Comparison of ENCODE assay signal across 8 cellular contexts in the genomic region with DNA sequence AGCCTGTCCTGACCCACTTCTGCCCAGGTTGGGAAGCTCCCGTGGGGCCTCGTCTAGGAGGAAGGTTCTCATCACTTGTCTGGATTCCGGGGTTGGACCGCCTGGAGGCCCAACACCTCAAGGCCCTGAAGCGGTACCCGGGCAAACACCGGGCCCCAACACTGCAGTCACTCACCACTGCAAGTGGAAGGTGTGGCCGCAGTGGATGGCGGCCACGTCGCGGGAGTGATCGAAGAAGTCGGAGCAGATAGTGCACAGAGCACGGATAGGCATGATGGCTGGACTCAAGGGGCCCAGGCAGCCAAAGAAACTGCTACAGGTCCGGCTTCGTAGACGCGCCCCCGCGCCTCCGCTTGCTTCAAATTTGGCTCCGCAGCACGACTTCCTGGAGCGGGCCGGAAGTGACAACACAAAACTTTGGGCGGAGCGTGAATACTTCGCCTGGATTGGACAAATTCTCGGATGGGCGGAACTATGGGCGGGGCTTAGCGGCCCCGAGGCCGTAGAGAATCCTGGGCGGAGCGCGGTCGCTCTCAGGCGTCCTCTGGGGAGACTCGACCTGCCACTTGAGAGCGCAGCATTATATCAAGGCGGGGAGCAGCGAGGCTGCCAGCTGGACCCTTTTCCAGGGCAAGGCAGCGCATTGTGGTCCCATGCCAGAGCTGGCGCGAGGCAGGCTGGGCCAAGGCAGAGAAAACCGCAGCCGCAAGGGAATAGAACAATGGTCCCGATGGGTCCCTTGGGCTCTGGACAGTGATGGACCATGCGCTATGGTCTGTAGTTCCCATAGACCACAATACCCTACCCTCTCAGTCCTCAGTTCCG. TPM values are rescaled to one million over a fixed set of nuclear protein-coding genes. Genes with fewer than 3 reads are reported as not detected.
DNase-seq lines count a peak whose midpoint lies in the region; ATAC-seq and TF ChIP-seq lines count a peak whose summit lies in the region.

A gene with protein sequence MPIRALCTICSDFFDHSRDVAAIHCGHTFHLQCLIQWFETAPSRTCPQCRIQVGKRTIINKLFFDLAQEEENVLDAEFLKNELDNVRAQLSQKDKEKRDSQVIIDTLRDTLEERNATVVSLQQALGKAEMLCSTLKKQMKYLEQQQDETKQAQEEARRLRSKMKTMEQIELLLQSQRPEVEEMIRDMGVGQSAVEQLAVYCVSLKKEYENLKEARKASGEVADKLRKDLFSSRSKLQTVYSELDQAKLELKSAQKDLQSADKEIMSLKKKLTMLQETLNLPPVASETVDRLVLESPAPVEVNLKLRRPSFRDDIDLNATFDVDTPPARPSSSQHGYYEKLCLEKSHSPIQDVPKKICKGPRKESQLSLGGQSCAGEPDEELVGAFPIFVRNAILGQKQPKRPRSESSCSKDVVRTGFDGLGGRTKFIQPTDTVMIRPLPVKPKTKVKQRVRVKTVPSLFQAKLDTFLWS (minus strand): TSS at position 384 of the 825 bp plus-strand sequence. CDS start 111 bp downstream, at position 273.

- H3K79me2 ChIP-seq in osteoblast (ENCODE audit: insufficient read depth, low read length) = peaks cover 15% of the 10 kb centered on the region

- H4K20me1 ChIP-seq in osteoblast (ENCODE audit: insufficient read depth, low read length) = no peaks in the 10 kb centered on the region

- H2AFZ ChIP-seq in osteoblast (ENCODE audit: low read length) = peak within 1 kb of the TSS; percentile 97

- no peaks in the 10 kb centered on the region for H3K36me3 ChIP-seq in osteoblast (ENCODE audit: insufficient read depth, low read length)
- H3K36me3 ChIP-seq in thoracic aorta = no peaks in the 10 kb centered on the region

- peaks cover 11% of the 10 kb centered on the region for H3K4me1 ChIP-seq in osteoblast (ENCODE audit: insufficient read depth, low read length)
- H3K4me1 ChIP-seq in thoracic aorta (ENCODE audit: control insufficient read depth in 1 of 2, low read depth in 2 of 2) = peaks cover 5 to 13% of the 10 kb centered on the region in 2 donors

- H3K4me2 ChIP-seq in osteoblast (ENCODE audit: insufficient read depth, low read length) = peak within 1 kb of the TSS; percentile 95

- peaks cover 2% of the 10 kb centered on the region for H3K27me3 Mint-ChIP-seq in glutamatergic neuron (ENCODE audit: unreplicated experiment)

- peak; percentile 93 for ATAC-seq in HG02610 (IDR thresholded peaks at IDR 0.05; ENCODE audit: unreplicated experiment)
- ATAC-seq in activated naive CD4-positive, alpha-beta T cell treated with anti-CD3 and anti-CD28 coated beads, Interleukin-2, amount 50 U/mL, for 72 hours = peak; percentile 99
- ATAC-seq in thoracic aorta (ENCODE audit: insufficient number of reproducible peaks, low FRiP score, low read depth) = peak; percentile 98

- H3K4me3 ChIP-seq in osteoblast (ENCODE audit: insufficient read depth, low read length) (peak within 1 kb of the TSS; percentile 80), thoracic aorta (peak within 1 kb of the TSS; percentile 79)

- H3K27ac Mint-ChIP-seq in activated naive CD4-positive, alpha-beta T cell treated with anti-CD3 and anti-CD28 coated beads, Interleukin-2, amount 50 U/mL, for 72 hours = peak within 1 kb of the TSS; percentile 94 to 96
- H3K27ac Mint-ChIP-seq in glutamatergic neuron (ENCODE audit: unreplicated experiment) = peak within 1 kb of the TSS; percentile 93

- peaks cover 0 to 9% of the 10 kb centered on the region in 2 donors for H3K36me3 Mint-ChIP-seq in activated naive CD4-positive, alpha-beta T cell treated with anti-CD3 and anti-CD28 coated beads, Interleukin-2, amount 50 U/mL, for 72 hours
- peaks cover 5% of the 10 kb centered on the region for H3K36me3 Mint-ChIP-seq in glutamatergic neuron (ENCODE audit: unreplicated experiment)

- H3K9me3 ChIP-seq in osteoblast (ENCODE audit: low read depth, low read length) (no peaks in the 10 kb centered on the region), thoracic aorta (no peaks in the 10 kb centered on the region)

- TF ChIP-seq CTCF in GM10266 (IDR thresholded peaks at IDR 0.05; ENCODE audit: control insufficient read depth, insufficient read depth, low read depth, missing control alignments) = no peak
- TF ChIP-seq CTCF in glutamatergic neuron (IDR thresholded peaks at IDR 0.05; ENCODE audit: partially characterized antibody, unreplicated experiment) = no peak
- no peak for TF ChIP-seq CTCF in osteoblast (IDR thresholded peaks at IDR 0.05; ENCODE audit: extremely low read depth, low read depth, low read length)
- TF ChIP-seq CTCF in thoracic aorta (IDR thresholded peaks at IDR 0.05) = no peak

- peaks cover 7% of the 10 kb centered on the region for H3K4me1 Mint-ChIP-seq in glutamatergic neuron (ENCODE audit: low read depth, unreplicated experiment)

- DNase-seq in GM10266 (ENCODE audit: extremely low spot score) = peak; percentile 98
- peak; percentile 93 for DNase-seq in NCI-H1092 (lab: John Stamatoyannopoulos, UW)
- DNase-seq in SKM-1 (lab: John Stamatoyannopoulos, UW; ENCODE audit: unreplicated experiment) = peak; percentile 89
- peak; percentile 94 to 97 for DNase-seq in activated naive CD4-positive, alpha-beta T cell treated with anti-CD3 and anti-CD28 coated beads, Interleukin-2, amount 50 U/mL, for 72 hours (ENCODE audit: low spot score in 2 of 2)
- DNase-seq in glutamatergic neuron = peak; percentile 97
- DNase-seq in osteoblast (ENCODE audit: insufficient read length, low spot score, missing footprints) = peak; percentile 99
- DNase-seq in thoracic aorta (ENCODE audit: low spot score) = peak; percentile 77

- no peaks in the 10 kb centered on the region for H3K9me3 Mint-ChIP-seq in activated naive CD4-positive, alpha-beta T cell treated with anti-CD3 and anti-CD28 coated beads, Interleukin-2, amount 50 U/mL, for 72 hours
- H3K9me3 Mint-ChIP-seq in glutamatergic neuron (ENCODE audit: unreplicated experiment) = peaks cover 3% of the 10 kb centered on the region

- H3K27me3 ChIP-seq in osteoblast (ENCODE audit: insufficient read depth, low read length) = no peaks in the 10 kb centered on the region
- H3K27me3 ChIP-seq in thoracic aorta (replicated peaks; ENCODE audit: insufficient read depth) = no peaks in the 10 kb centered on the region

- peak within 1 kb of the TSS; percentile 30 for H3K27ac ChIP-seq in osteoblast (ENCODE audit: low read depth, low read length)
- H3K27ac ChIP-seq in thoracic aorta = peak within 1 kb of the TSS; percentile 39 to 65

- peak within 1 kb of the TSS; percentile 90 for H3K4me3 Mint-ChIP-seq in glutamatergic neuron (ENCODE audit: unreplicated experiment)

RNA-seq across cellular contexts. Expression of the gene that starts here (rescaled TPM):
- total RNA-seq in activated naive CD4-positive, alpha-beta T cell treated with anti-CD3 and anti-CD28 coated beads, Interleukin-2, amount 50 U/mL, for 72 hours = 10 to 100 TPM; 30.0 TPM
- total RNA-seq in glutamatergic neuron (ENCODE audit: unreplicated experiment) = 11.3 TPM
- total RNA-seq in osteoblast = 1.4 and 2.4 TPM in 2 replicates
- total RNA-seq in thoracic aorta = 1 to 10 TPM; 2.3 to 3.2 TPM

Comparison
In these comparisons a context has a peak if more than half of its experiments do, and no peak if none do; other contexts are left out.
1. Peak in every context shown above with its lines: DNase-seq, ATAC-seq, H3K4me3 ChIP-seq and H3K27ac ChIP-seq.